Comparison of ENCODE assay signal across 8 cellular contexts in genomic region chr7:36736827-36737211, GRCh38. TPM values are rescaled to one million over a fixed set of nuclear protein-coding genes. Genes with fewer than 3 reads are reported as not detected.
DNase-seq lines count a peak whose midpoint lies in the region; ATAC-seq, FAIRE-seq and TF ChIP-seq lines count a peak whose summit lies in the region.

No MANE protein-coding gene starts in this region.

- no peaks in the 10 kb centered on the region for H3K79me2 ChIP-seq in GM12878 (ENCODE audit: control insufficient read depth, insufficient read depth, low read length)

- H3K36me3 Mint-ChIP-seq in Calu3 (ENCODE audit: insufficient read depth, unreplicated experiment) = no peaks in the 10 kb centered on the region

- 6% methylated on average over 7 of the region's 7 CpGs for WGBS in GM12878 (ENCODE audit: insufficient coverage, insufficient replicate concordance, low lambda C conversion rate, missing lambda C conversion rate)

- H3K9me3 Mint-ChIP-seq in Calu3 (ENCODE audit: low read depth, unreplicated experiment) = no peaks in the 10 kb centered on the region

- H3K27ac ChIP-seq in BLaER1 = no peak overlapping the region
- H3K27ac ChIP-seq in GM12878 (ENCODE audit: control insufficient read depth, insufficient read depth) = no peak overlapping the region
- H3K27ac ChIP-seq in uterus = no peak overlapping the region

- SMC1A ChIA-PET in GM12878 (lab: Charles Lee; ENCODE audit: uncharacterized antibody, unreplicated experiment) = interaction anchor here (0.8 to 3.0 kb wide), 2 partner anchors 10 to 23 kb away, joined by 3 to 9 read pairs; no protein-coding TSS in a partner anchor

- intact Hi-C loops in GM12878 (cut with micrococcal nuclease; ENCODE audit: unreplicated experiment) = loop anchor here (5.0 kb wide), 1 partner anchor 215 kb away; no protein-coding TSS in a partner anchor
- intact Hi-C loops in uterus (cut with DNase I; ENCODE audit: low total_unique reads) = no loop called here
- intact Hi-C loops in Calu3 (cut with micrococcal nuclease; ENCODE audit: unreplicated experiment) = no loop called here

- TF ChIP-seq RAD21 in GM12878 (IDR thresholded peaks at IDR 0.05; ENCODE audit: insufficient read depth, low read depth, low read length) = no peak

- no peak overlapping the region for H3K27ac Mint-ChIP-seq in Calu3 (ENCODE audit: unreplicated experiment)

- H2AFZ ChIP-seq in GM12878 (ENCODE audit: control insufficient read depth, low read depth, low read length) = no peak overlapping the region

- FAIRE-seq in GM12878 (lab: Jason Lieb, UNC) = peak; percentile 87

- H3K36me3 ChIP-seq in BLaER1 = no peaks in the 10 kb centered on the region
- no peaks in the 10 kb centered on the region for H3K36me3 ChIP-seq in GM12878 (ENCODE audit: control insufficient read depth in 2 of 2, insufficient read depth in 2 of 2, low read length in 1 of 2)
- H3K36me3 ChIP-seq in uterus = no peaks in the 10 kb centered on the region

- POLR2A ChIA-PET in GM12878 (lab: Charles Lee) = no interaction called here

- peaks cover 12% of the 10 kb centered on the region for H3K27me3 Mint-ChIP-seq in Calu3 (ENCODE audit: unreplicated experiment)

- H3K4me3 ChIP-seq in BLaER1 = no peak overlapping the region
- H3K4me3 ChIP-seq in GM12878 = no peak overlapping the region
- H3K4me3 ChIP-seq in uterus = no peak overlapping the region

- TF ChIP-seq CTCF in GM12878 (IDR thresholded peaks at IDR 0.05 in 2 of 3, conservative IDR thresholded peaks at IDR 0.05 in 1 of 3; ENCODE audit: control insufficient read depth in 2 of 3, extremely low read depth in 1 of 3, insufficient read depth in 1 of 3, low read depth in 3 of 3, low read length in 3 of 3) = no peak
- no peak for TF ChIP-seq CTCF in uterus (IDR thresholded peaks at IDR 0.05)
- no peak for TF ChIP-seq CTCF in Calu3 (IDR thresholded peaks at IDR 0.05; ENCODE audit: unreplicated experiment)

- H3K9me3 ChIP-seq in BLaER1 (no peaks in the 10 kb centered on the region; the same call in 1 of the 2 replicates), GM12878 (replicated peaks; ENCODE audit: control insufficient read depth, insufficient read depth, low read length) (peaks cover 2% of the 10 kb centered on the region; the same call in 2 of the 3 replicates), uterus (no peaks in the 10 kb centered on the region)

- H3K27me3 ChIP-seq in BLaER1 (no peaks in the 10 kb centered on the region), GM12878 (replicated peaks in 1 of 2; ENCODE audit: control insufficient read depth in 2 of 2, insufficient read depth in 2 of 2, low read length in 1 of 2) (no peaks in the 10 kb centered on the region), uterus (no peaks in the 10 kb centered on the region)

- CTCF ChIA-PET in GM12878 (lab: Yijun Ruan, JAX) = interaction anchor here (0.8 to 1.0 kb wide), 3 partner anchors 10 to 457 kb away, joined by 3 read pairs; no protein-coding TSS in a partner anchor
- CTCF ChIA-PET in Calu3 (lab: Charles Lee) = no interaction called here

- TF ChIP-seq EP300 in GM12878 (IDR thresholded peaks at IDR 0.05; ENCODE audit: borderline replicate concordance in 1 of 2, control insufficient read depth in 1 of 2, low read depth in 2 of 2, low read length in 2 of 2) = peak in 1 of 2 experiments; percentile 60; a peak in 1 of 4 replicates

- RAD21 ChIA-PET in GM12878 (lab: Charles Lee; ENCODE audit: unreplicated experiment) = no interaction called here

- DNase-seq in GM12878 (ENCODE audit: low read depth, low spot score) (peak; percentile 50), ACHN (no peak), uterus (no peak), NCI-H1048 (lab: John Stamatoyannopoulos, UW) (no peak), Calu3 (no peak)

- no peaks in the 10 kb centered on the region for H4K20me1 ChIP-seq in BLaER1
- no peaks in the 10 kb centered on the region for H4K20me1 ChIP-seq in GM12878 (ENCODE audit: control insufficient read depth, insufficient read depth)

- TF ChIP-seq POLR2A in GM12878 (IDR thresholded peaks at IDR 0.05; ENCODE audit: low read depth, low read length) = no peak
- no peak for TF ChIP-seq POLR2A in uterus (IDR thresholded peaks at IDR 0.05)

- no TSS peak for BruUV-seq in GM12878 (replicated peaks; lab: Mats Ljungman, UMichigan)
- no TSS peak for BruUV-seq in Calu3 (replicated peaks; lab: Mats Ljungman, UMichigan)

- H3K4me1 ChIP-seq in BLaER1 (peaks cover 11% of the 10 kb centered on the region), GM12878 (ENCODE audit: control insufficient read depth, insufficient read depth, low read length) (peaks cover 11% of the 10 kb centered on the region), uterus (no peaks in the 10 kb centered on the region)

- in situ Hi-C loops in GM12878 (cut with MboI) = no loop called here
- in situ Hi-C loops in ACHN (cut with HindIII; ENCODE audit: low pct_ligation_motif_present, low pct_unique_long_range_greater_than_20kb, low sequenced_read_pairs) = no loop called here

- H3K4me3 Mint-ChIP-seq in Calu3 (ENCODE audit: low read depth, unreplicated experiment) = no peak overlapping the region

- no peak overlapping the region for H3K9ac ChIP-seq in BLaER1
- no peak overlapping the region for H3K9ac ChIP-seq in GM12878 (ENCODE audit: control insufficient read depth, insufficient read depth, low read length)

- H3K4me2 ChIP-seq in BLaER1 (peak overlapping the region; percentile 22; the same call in 1 of the 2 replicates), GM12878 (ENCODE audit: control insufficient read depth, insufficient read depth) (peak overlapping the region; percentile 31)

- no peaks in the 10 kb centered on the region for H3K4me1 Mint-ChIP-seq in Calu3 (ENCODE audit: low read depth, unreplicated experiment)

- ATAC-seq in GM19438 (IDR thresholded peaks at IDR 0.05; ENCODE audit: low read depth, unreplicated experiment) (peak; percentile 82), HG03342 (IDR thresholded peaks at IDR 0.05; ENCODE audit: unreplicated experiment) (peak; percentile 96), GM12878 (peak; percentile 95)

TF ChIP-seq in GM12878, 131 proteins besides CTCF, POLR2A, EP300 and RAD21 (continues in another document):
- TF ChIP-seq DPF2 (IDR thresholded peaks at IDR 0.05) (0 out of 2 replicates have a peak, but pooled peaks have one; percentile 28), EED (IDR thresholded peaks at IDR 0.05; ENCODE audit: low read depth) (0 out of 2 replicates have a peak, but pooled peaks have one; percentile 50), CREM (IDR thresholded peaks at IDR 0.05; ENCODE audit: low read depth) (0 out of 2 replicates have a peak, but pooled peaks have one; percentile 20), MAX (IDR thresholded peaks at IDR 0.05; ENCODE audit: low read depth, low read length) (no peak), BRCA1 (IDR thresholded peaks at IDR 0.05; ENCODE audit: low read depth, low read length) (no peak), SKIL (IDR thresholded peaks at IDR 0.05; ENCODE audit: low read depth, poor library complexity, severe bottlenecking) (no peak), SPI1 (IDR thresholded peaks at IDR 0.05; ENCODE audit: borderline replicate concordance, insufficient read depth, low read depth, low read length) (peak; percentile 94)

RNA-seq across cellular contexts. Expression of gene AOAH, which starts 12.5 kb away (rescaled TPM):
- 7.9 and 11.0 TPM in 2 replicates for total RNA-seq in GM12878 (2013; cell fraction: nucleolus; rRNA removed)
- total RNA-seq in GM12878 (2014; rRNA removed) (1.1 and 1.9 TPM in 2 replicates), GM12878 (2014; rRNA removed; fragmentation: Illumina TruSeq; extraction: Trizol) (2.7 and 2.9 TPM in 2 replicates), GM12878 (2021) (1.3 and 1.6 TPM in 2 replicates), uterus (10 to 100 TPM in 2 of 4 donors, 1 to 10 TPM in 2; 5.5 to 60.9 (median 8.6) TPM), Calu3 (2022) (not detected in 2 replicates)
- polyA plus RNA-seq in GM12878 (2011; ENCODE audit: low read depth) = 0.26 TPM
- polyA plus RNA-seq in GM12878 (2011; rRNA removed) (0.37 and 1.0 TPM in 2 replicates), GM12878 (2014; fragmentation: Illumina TruSeq; extraction: Trizol) (0.90 and 1.7 TPM in 2 replicates), GM12878 (2014; fragmentation: Nextera tagmentation; extraction: Ambion mirVana) (1 to 10 TPM; 2.2 to 2.8 TPM), GM12878 (2014; rRNA removed) (0.49 and 2.0 TPM in 2 replicates), GM12878 (2016; fragmentation: Nextera tagmentation; extraction: Ambion mirVana) (under 1 TPM; 0.32 to 0.70 TPM)
- polyA plus RNA-seq in GM12878 (2011; cell fraction: cytosol; rRNA removed) = 0.15 and 0.24 TPM in 2 replicates
- polyA plus RNA-seq in GM12878 (2011; cell fraction: nucleus; rRNA removed) = 0.76 and 0.99 TPM in 2 replicates
- polyA plus RNA-seq in GM12878 (2012) = 0.14 TPM in 2 replicates
- 0.37 and 0.41 TPM in 2 replicates for polyA minus RNA-seq in GM12878 (2011; rRNA and poly(A)+ RNA removed)
- polyA minus RNA-seq in GM12878 (2011; cell fraction: cytosol; rRNA and poly(A)+ RNA removed) = not detected in 2 replicates
- polyA minus RNA-seq in GM12878 (2011; cell fraction: nucleus; rRNA and poly(A)+ RNA removed) = 0.48 and 1.1 TPM in 2 replicates
